In genomic region chr7:100272538-100272902, GRCh38 we compare ENCODE assay signal across 9 cellular contexts. TPM values are rescaled to one million over a fixed set of nuclear protein-coding genes. Genes with fewer than 3 reads are reported as not detected.
DNase-seq lines count a peak whose midpoint lies in the region; ATAC-seq, FAIRE-seq and TF ChIP-seq lines count a peak whose summit lies in the region.
"Not testable (repeated sequence)": the region's sequence is repeated elsewhere in the genome, so short reads cannot be mapped to it uniquely, and the experiment has no call there.
"Had no signal": no experiment of that assay in that cellular context is flagged by ENCODE, and none has a peak within 500 bp of the region (broad histone marks: within the 10 kb centered on the region; RNA-seq: fewer than 3 reads in every experiment).

No MANE protein-coding gene starts in this region.

- H3K9ac ChIP-seq in astrocyte (ENCODE audit: low read length) = peak overlapping the region; percentile 62
- H3K9ac ChIP-seq in trophoblast cell (ENCODE audit: low read length) = not testable (repeated sequence)

- not testable (repeated sequence) for DNase-seq in CD8-positive, alpha-beta T cell; WERI-Rb-1; astrocyte (ENCODE audit: low read depth); esophagus muscularis mucosa (ENCODE audit: extremely low spot score); right lobe of liver; trophoblast cell; tibial nerve (ENCODE audit: low spot score in 2 of 2)

- ATAC-seq in CD8-positive, alpha-beta T cell; right lobe of liver: not testable (repeated sequence)

- POLR2A ChIA-PET in CD8-positive, alpha-beta T cell (lab: Charles Lee) = interaction anchor here (0.7 to 1.2 kb wide), 4 partner anchors 51 to 206 kb away, joined by 3 to 5 read pairs (median 4); partner anchors contain the start of genes PVRIG and ZCWPW1

- peak overlapping the region; percentile 79 for H2AFZ ChIP-seq in astrocyte (ENCODE audit: low read depth, low read length)
- H2AFZ ChIP-seq in trophoblast cell (ENCODE audit: insufficient read depth, low read length, poor library complexity) = peak overlapping the region; percentile 37

- not testable (repeated sequence) for H3K9me3 ChIP-seq in CD8-positive, alpha-beta T cell (ENCODE audit: low read length); WERI-Rb-1 (ENCODE audit: severe bottlenecking); astrocyte (ENCODE audit: insufficient read depth, low read depth, low read length); esophagus muscularis mucosa; right lobe of liver; trophoblast cell (ENCODE audit: insufficient read depth, low read depth, low read length); tibial nerve

- H3K23ac ChIP-seq in trophoblast cell (ENCODE audit: low read length) = not testable (repeated sequence)

- H4K12ac ChIP-seq in trophoblast cell (ENCODE audit: low read depth, low read length) = peak overlapping the region; percentile 12

- 40% methylated on average over 11 of the region's 11 CpGs for WGBS in esophagus muscularis mucosa
- 49% methylated on average over 4 of the region's 11 CpGs for WGBS in right lobe of liver (ENCODE audit: insufficient coverage, low coverage, low lambda C conversion rate, missing lambda C conversion rate)
- WGBS in trophoblast cell (ENCODE audit: extremely low coverage, insufficient coverage, insufficient read length) = no CpG with 5 or more reads among the region's 11 CpGs
- 37 to 43% methylated on average over 11 of the region's 11 CpGs for WGBS in tibial nerve, 2 donors

- intact Hi-C loops in CD8-positive, alpha-beta T cell (cut with DNase I, micrococcal nuclease) = loop anchor here (1.0 to 5.0 kb wide), 6 partner anchors 50 to 156 kb away; partner anchors contain the start of genes MEPCE (in 1 of the 2) and ZCWPW1 (in 1 of the 2)
- intact Hi-C loops in esophagus muscularis mucosa (cut with DNase I); right lobe of liver (cut with DNase I): not testable (repeated sequence)

- H3K27me3 ChIP-seq in CD8-positive, alpha-beta T cell (ENCODE audit: insufficient read depth, low read length); WERI-Rb-1 (ENCODE audit: insufficient read depth, low read depth, severe bottlenecking); astrocyte (ENCODE audit: insufficient read depth, low read length); esophagus muscularis mucosa; right lobe of liver; trophoblast cell (ENCODE audit: insufficient read depth, low read length); tibial nerve: not testable (repeated sequence)

- not testable (repeated sequence) for H3K9me3 Mint-ChIP-seq in CD8-positive, alpha-beta T cell; IgD-negative memory B cell; astrocyte (ENCODE audit: unreplicated experiment)

- H3K36me3 Mint-ChIP-seq in CD8-positive, alpha-beta T cell; IgD-negative memory B cell; astrocyte (ENCODE audit: low read depth, unreplicated experiment): not testable (repeated sequence)

- TF ChIP-seq EP300 in esophagus muscularis mucosa (IDR thresholded peaks at IDR 0.05); tibial nerve (IDR thresholded peaks at IDR 0.05): not testable (repeated sequence)

- H3K4me3 ChIP-seq in CD8-positive, alpha-beta T cell (ENCODE audit: low read depth, low read length) = peak overlapping the region; percentile 46
- H3K4me3 ChIP-seq in WERI-Rb-1 (ENCODE audit: low read depth, low read length) (peak overlapping the region; percentile 59), astrocyte (ENCODE audit: insufficient read depth, low read depth, low read length) (peak overlapping the region; percentile 50), esophagus muscularis mucosa (peak overlapping the region; percentile 70 to 98 (median 80)), right lobe of liver (peak overlapping the region; percentile 51 to 62 (median 54)), trophoblast cell (ENCODE audit: low read depth, low read length) (peak overlapping the region; percentile 57), tibial nerve (peak overlapping the region; percentile 51 to 88 (median 66))

- CTCF ChIA-PET in CD8-positive, alpha-beta T cell (lab: Charles Lee) = interaction anchor here (0.8 to 1.6 kb wide), 3 partner anchors 54 to 141 kb away, joined by 4 to 5 read pairs (median 4); no protein-coding TSS in a partner anchor

- peak overlapping the region; percentile 51 for H3K27ac ChIP-seq in CD8-positive, alpha-beta T cell (ENCODE audit: low read depth, low read length)
- H3K27ac ChIP-seq in WERI-Rb-1 (peak overlapping the region; percentile 74), esophagus muscularis mucosa (replicated peaks in 1 of 4) (peak overlapping the region; percentile 75 to 80 (median 78)), tibial nerve (peak overlapping the region; percentile 65 to 79 (median 74))
- H3K27ac ChIP-seq in astrocyte (ENCODE audit: low read depth, low read length); right lobe of liver; trophoblast cell (ENCODE audit: low read depth, low read length): not testable (repeated sequence)

- TF ChIP-seq POLR2A in esophagus muscularis mucosa (IDR thresholded peaks at IDR 0.05; ENCODE audit: low read depth); right lobe of liver (IDR thresholded peaks at IDR 0.05); tibial nerve (IDR thresholded peaks at IDR 0.05): not testable (repeated sequence)

- H3K27ac Mint-ChIP-seq in CD8-positive, alpha-beta T cell = peak overlapping the region; percentile 22
- H3K27ac Mint-ChIP-seq in IgD-negative memory B cell (peak overlapping the region; percentile 32 to 94 (median 46)), astrocyte (ENCODE audit: unreplicated experiment) (peak overlapping the region; percentile 75)

- H3K79me2 ChIP-seq in astrocyte (ENCODE audit: insufficient read depth, low read length) = peaks cover 18% of the 10 kb centered on the region
- H3K79me2 ChIP-seq in trophoblast cell (ENCODE audit: control insufficient read depth, insufficient read depth, low read length, poor library complexity) = not testable (repeated sequence)

- not testable (repeated sequence) for H2BK120ac ChIP-seq in trophoblast cell (ENCODE audit: insufficient read depth, low read length, poor library complexity)

- H3K4me1 ChIP-seq in CD8-positive, alpha-beta T cell (ENCODE audit: insufficient read depth, low read length) = peaks cover 11% of the 10 kb centered on the region
- H3K4me1 ChIP-seq in astrocyte (ENCODE audit: insufficient read depth, low read length); right lobe of liver: not testable (repeated sequence)
- H3K4me1 ChIP-seq in esophagus muscularis mucosa (peaks cover 4 to 33% (median 26%) of the 10 kb centered on the region in 4 donors), trophoblast cell (ENCODE audit: control insufficient read depth in 1 of 2, insufficient read depth in 2 of 2, low read length in 2 of 2) (peaks cover 10 to 17% of the 10 kb centered on the region in 2 experiments), tibial nerve (peaks cover 0 to 22% (median 6%) of the 10 kb centered on the region in 4 donors)

- not testable (repeated sequence) for H3K79me1 ChIP-seq in trophoblast cell (ENCODE audit: low read length)

- TF ChIP-seq CTCF in CD8-positive, alpha-beta T cell (IDR thresholded peaks at IDR 0.05); WERI-Rb-1 (IDR thresholded peaks at IDR 0.05; ENCODE audit: low read depth, low read length); astrocyte (IDR thresholded peaks at IDR 0.05; ENCODE audit: insufficient read depth, low read depth, low read length); esophagus muscularis mucosa (IDR thresholded peaks at IDR 0.05); right lobe of liver (IDR thresholded peaks at IDR 0.05); tibial nerve (IDR thresholded peaks at IDR 0.05): not testable (repeated sequence)

- H2AK5ac ChIP-seq in trophoblast cell (ENCODE audit: low read length) = not testable (repeated sequence)

- H2BK5ac ChIP-seq in trophoblast cell (ENCODE audit: low read depth, low read length, poor library complexity) = not testable (repeated sequence)

- not testable (repeated sequence) for H3K18ac ChIP-seq in trophoblast cell (ENCODE audit: low read length)

- H3K4me1 Mint-ChIP-seq in CD8-positive, alpha-beta T cell (ENCODE audit: low read depth) = peaks cover 12% of the 10 kb centered on the region
- peaks cover 4 to 21% (median 11%) of the 10 kb centered on the region in 3 donors for H3K4me1 Mint-ChIP-seq in IgD-negative memory B cell
- not testable (repeated sequence) for H3K4me1 Mint-ChIP-seq in astrocyte (ENCODE audit: low read depth, unreplicated experiment)

- H3K4me3 Mint-ChIP-seq in CD8-positive, alpha-beta T cell = peak overlapping the region; percentile 81
- H3K4me3 Mint-ChIP-seq in IgD-negative memory B cell = peak overlapping the region; percentile 80 to 92 (median 86)
- peak overlapping the region; percentile 84 for H3K4me3 Mint-ChIP-seq in astrocyte (ENCODE audit: unreplicated experiment)

- H3K36me3 ChIP-seq in CD8-positive, alpha-beta T cell (ENCODE audit: insufficient read depth, low read length); WERI-Rb-1; astrocyte (ENCODE audit: insufficient read depth, low read length); esophagus muscularis mucosa; right lobe of liver; trophoblast cell (ENCODE audit: control insufficient read depth in 1 of 2, insufficient read depth in 2 of 2, low read length in 2 of 2); tibial nerve: not testable (repeated sequence)

- H4K91ac ChIP-seq in trophoblast cell (ENCODE audit: low read depth, low read length) = not testable (repeated sequence)

- FAIRE-seq in astrocyte (lab: Jason Lieb, UNC) = not testable (repeated sequence)

- H3K4me2 ChIP-seq in astrocyte (ENCODE audit: low read length) (peak overlapping the region; percentile 87), trophoblast cell (ENCODE audit: low read length) (peak overlapping the region; percentile 84)

- H3K4ac ChIP-seq in trophoblast cell (ENCODE audit: low read depth, low read length) = not testable (repeated sequence)

- not testable (repeated sequence) for H3K27me3 Mint-ChIP-seq in CD8-positive, alpha-beta T cell (ENCODE audit: low read depth); IgD-negative memory B cell; astrocyte (ENCODE audit: low read depth, unreplicated experiment)

- peak overlapping the region; percentile 28 for H3K14ac ChIP-seq in trophoblast cell (ENCODE audit: low read length)

- peaks cover 26% of the 10 kb centered on the region for H4K20me1 ChIP-seq in astrocyte (ENCODE audit: insufficient read depth, low read length)

- peak overlapping the region; percentile 80 for H4K8ac ChIP-seq in trophoblast cell (ENCODE audit: low read depth, low read length)

- not testable (repeated sequence) for H2BK12ac ChIP-seq in trophoblast cell (ENCODE audit: low read length)

RNA-seq across cellular contexts. Expression of gene SPDYE3, which starts 35.0 kb away (rescaled TPM):
- total RNA-seq in CD8-positive, alpha-beta T cell = not detected
- 9.9 TPM for polyA plus RNA-seq in IgD-negative memory B cell
- total RNA-seq in astrocyte (not detected in 2 replicates), esophagus muscularis mucosa (not detected), right lobe of liver (not detected), tibial nerve (not detected)
- polyA plus RNA-seq in trophoblast cell (2013) = not detected in 2 replicates
- total RNA-seq: left ventricle myocardium superior had no signal

RNA-seq across cellular contexts. Expression of gene PVRIG, which starts 52.8 kb away (rescaled TPM):
- total RNA-seq in CD8-positive, alpha-beta T cell = 10 to 100 TPM; 34.6 to 37.0 TPM
- 94.5 TPM for polyA plus RNA-seq in IgD-negative memory B cell
- total RNA-seq in astrocyte (not detected in 2 replicates), esophagus muscularis mucosa (1 to 10 TPM in 2 of 4 donors, under 1 TPM in 1, not detected in 1; 0.23 to 1.5 (median 1.4) TPM), right lobe of liver (under 1 TPM in 3 of 6 experiments, not detected in 3; 0.17 to 0.89 (median 0.37) TPM), tibial nerve (under 1 TPM in 1 of 4 donors, not detected in 3; 0.78 TPM)
- not detected in 2 replicates for polyA plus RNA-seq in trophoblast cell (2013)
- total RNA-seq: left ventricle myocardium superior had no signal

Comparison
In these comparisons a context has a peak if more than half of its experiments do, and no peak if none do; other contexts are left out.
1. H3K27ac Mint-ChIP-seq: peak in every context shown above with its lines; median percentile 75 in astrocyte; 46 in IgD-negative memory B cell; 22 in CD8-positive, alpha-beta T cell.
2. RNA of gene PVRIG, which starts 52.8 kb away (total RNA-seq): 34.6 to 37.0 TPM in CD8-positive, alpha-beta T cell; 0.23 to 1.5 TPM in esophagus muscularis mucosa, 0.17 to 0.89 TPM in right lobe of liver, 0.78 TPM in tibial nerve and not detected in astrocyte; every median in the first group is over 10 times any median in the second.
3. Peak in every context shown above with its lines, with median percentiles within 50 percentile points of each other: H3K4me3 ChIP-seq and H3K4me3 Mint-ChIP-seq.